ENCODE assay signal across 8 cellular contexts in the genomic region with DNA sequence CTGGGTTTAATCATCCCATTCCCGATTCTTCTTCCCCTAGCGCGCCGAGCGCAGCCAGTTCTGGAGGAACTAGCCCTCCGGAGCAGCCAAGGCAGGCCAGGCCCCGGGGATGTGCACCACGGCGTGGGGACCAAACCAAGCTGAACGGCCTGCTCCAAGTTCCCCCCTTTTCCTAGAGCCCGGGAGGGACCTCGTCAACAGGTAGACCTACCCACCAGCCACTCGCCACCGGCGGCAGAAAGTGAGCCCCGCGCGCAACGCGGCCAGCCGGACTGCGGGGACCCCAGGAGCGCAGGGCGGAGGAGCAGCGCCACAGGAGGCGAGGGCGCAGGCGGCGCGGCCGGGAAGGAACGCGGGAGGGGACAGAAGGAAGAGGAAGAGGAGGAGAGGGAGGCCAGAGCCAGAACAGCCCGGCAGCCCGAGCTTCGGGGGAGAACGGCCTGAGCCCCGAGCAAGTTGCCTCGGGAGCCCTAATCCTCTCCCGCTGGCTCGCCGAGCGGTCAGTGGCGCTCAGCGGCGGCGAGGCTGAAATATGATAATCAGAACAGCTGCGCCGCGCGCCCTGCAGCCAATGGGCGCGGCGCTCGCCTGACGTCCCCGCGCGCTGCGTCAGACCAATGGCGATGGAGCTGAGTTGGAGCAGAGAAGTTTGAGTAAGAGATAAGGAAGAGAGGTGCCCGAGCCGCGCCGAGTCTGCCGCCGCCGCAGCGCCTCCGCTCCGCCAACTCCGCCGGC. TPM values are rescaled to one million over a fixed set of nuclear protein-coding genes. Genes with fewer than 3 reads are reported as not detected.
DNase-seq lines count a peak whose midpoint lies in the region; ATAC-seq, FAIRE-seq and TF ChIP-seq lines count a peak whose summit lies in the region.

Gene ISL1 (plus strand): TSS at position 690 of the 735 bp plus-strand sequence. CDS start 224 bp downstream, outside the sequence.

- POLR2A ChIA-PET in HepG2 (lab: Yijun Ruan, JAX) = no interaction called here

- H3K9ac ChIP-seq in HepG2 (ENCODE audit: insufficient read depth, low read depth, low read length) = no peak within 1 kb of the TSS

- H3K36me3 Mint-ChIP-seq in activated T-cell treated with anti-CD3 and anti-CD28 coated beads, Interleukin-2, amount 50 U/mL, for 24 hours (ENCODE audit: low read depth) = no peaks in the 10 kb centered on the region
- no peaks in the 10 kb centered on the region for H3K36me3 Mint-ChIP-seq in central memory CD8-positive, alpha-beta T cell (ENCODE audit: insufficient read depth)

- H3K27ac ChIP-seq in HepG2 (ENCODE audit: extremely low read length, insufficient read depth, low read length) = no peak within 1 kb of the TSS
- no peak within 1 kb of the TSS for H3K27ac ChIP-seq in suprapubic skin

- no peaks in the 10 kb centered on the region for H3K79me2 ChIP-seq in HepG2 (ENCODE audit: insufficient read depth, low read length)

- in situ Hi-C loops in HepG2 (cut with HindIII; ENCODE audit: extremely low pct_ligation_motif_present, low pct_unique_long_range_greater_than_20kb) = loop anchor here (25.0 kb wide), 2 partner anchors 629 to 1279 kb away; no protein-coding TSS in a partner anchor

- H3K4me3 ChIP-seq in HepG2 (replicated peaks in 1 of 3; ENCODE audit: insufficient read depth in 1 of 3, low read depth in 2 of 3, low read length in 3 of 3) (no peak within 1 kb of the TSS), suprapubic skin (peak within 1 kb of the TSS; percentile 55)

- intact Hi-C loops in HepG2 (cut with micrococcal nuclease; ENCODE audit: unreplicated experiment) = no loop called here

- H3K4me3 Mint-ChIP-seq in activated T-cell treated with anti-CD3 and anti-CD28 coated beads, Interleukin-2, amount 50 U/mL, for 24 hours = peak within 1 kb of the TSS; percentile 27
- H3K4me3 Mint-ChIP-seq in central memory CD8-positive, alpha-beta T cell = no peak within 1 kb of the TSS

- H3K27ac Mint-ChIP-seq in activated T-cell treated with anti-CD3 and anti-CD28 coated beads, Interleukin-2, amount 50 U/mL, for 24 hours = peak within 1 kb of the TSS; percentile 37
- H3K27ac Mint-ChIP-seq in central memory CD8-positive, alpha-beta T cell (ENCODE audit: low read depth) = peak within 1 kb of the TSS; percentile 45

- peaks cover 11% of the 10 kb centered on the region for H3K4me1 Mint-ChIP-seq in activated T-cell treated with anti-CD3 and anti-CD28 coated beads, Interleukin-2, amount 50 U/mL, for 24 hours (ENCODE audit: low read depth)
- H3K4me1 Mint-ChIP-seq in central memory CD8-positive, alpha-beta T cell = no peaks in the 10 kb centered on the region

- no peak within 1 kb of the TSS; the same call in 1 of the 2 replicates for H3K4me2 ChIP-seq in HepG2 (ENCODE audit: low read depth, low read length)

- no peaks in the 10 kb centered on the region for H4K20me1 ChIP-seq in HepG2 (ENCODE audit: insufficient read depth, low read length)

- CTCF ChIA-PET in HepG2 (lab: Yijun Ruan, JAX; ENCODE audit: low intra/inter-chr PET ratio, low total read pairs) = no interaction called here

- peaks cover 99% of the 10 kb centered on the region for H3K27me3 Mint-ChIP-seq in activated T-cell treated with anti-CD3 and anti-CD28 coated beads, Interleukin-2, amount 50 U/mL, for 24 hours
- peaks cover 99% of the 10 kb centered on the region for H3K27me3 Mint-ChIP-seq in central memory CD8-positive, alpha-beta T cell

- no peak for FAIRE-seq in HepG2 (lab: Jason Lieb, UNC)

- no peak within 1 kb of the TSS for H2AFZ ChIP-seq in HepG2 (ENCODE audit: low read length)

- DNase-seq in activated T-cell treated with anti-CD3 and anti-CD28 coated beads, Interleukin-2, amount 50 U/mL, for 24 hours = no peak
- DNase-seq in activated T-cell treated with anti-CD3 and anti-CD28 coated beads for 4 hours = no peak
- peak; percentile 97 for DNase-seq in NCI-H345 (lab: John Stamatoyannopoulos, UW)
- no peak for DNase-seq in central memory CD8-positive, alpha-beta T cell (ENCODE audit: low spot score in 2 of 2)
- DNase-seq in HepG2 (ENCODE audit: low spot score) = no peak
- no peak for DNase-seq in suprapubic skin (ENCODE audit: low spot score in 2 of 2)
- no peak for DNase-seq in epidermal melanocyte (ENCODE audit: insufficient read length, low spot score)

- TF ChIP-seq POLR2A in HepG2 (IDR thresholded peaks at IDR 0.05; ENCODE audit: insufficient read depth in 1 of 2, low read depth in 2 of 2, low read length in 2 of 2) = no peak
- TF ChIP-seq POLR2A in suprapubic skin (IDR thresholded peaks at IDR 0.05) = no peak

- TF ChIP-seq CTCF in HepG2 (CRISPR knock-in tag; IDR thresholded peaks at IDR 0.05) (no peak), suprapubic skin (IDR thresholded peaks at IDR 0.05) (no peak)

- TF ChIP-seq EP300 in HepG2 (IDR thresholded peaks at IDR 0.05; ENCODE audit: low read depth in 2 of 2, low read length in 2 of 2) = no peak
- TF ChIP-seq EP300 in HepG2 (CRISPR knock-in tag; IDR thresholded peaks at IDR 0.05; ENCODE audit: borderline replicate concordance) = no peak
- no peak for TF ChIP-seq EP300 in suprapubic skin (IDR thresholded peaks at IDR 0.05)

- BruUV-seq in HepG2 (replicated peaks; lab: Mats Ljungman, UMichigan) = no TSS peak

- peaks cover 3% of the 10 kb centered on the region for H3K9me3 Mint-ChIP-seq in activated T-cell treated with anti-CD3 and anti-CD28 coated beads, Interleukin-2, amount 50 U/mL, for 24 hours
- H3K9me3 Mint-ChIP-seq in central memory CD8-positive, alpha-beta T cell = no peaks in the 10 kb centered on the region

- H3K9me3 ChIP-seq in HepG2 (ENCODE audit: low read length) (no peaks in the 10 kb centered on the region), suprapubic skin (no peaks in the 10 kb centered on the region)

- 39% methylated on average over 62 of the region's 73 CpGs for WGBS in HepG2 (ENCODE audit: low lambda C conversion rate)
- WGBS in suprapubic skin = 2% methylated on average over 61 of the region's 73 CpGs

- H3K27me3 ChIP-seq in HepG2 (ENCODE audit: control insufficient read depth in 1 of 2, insufficient read depth in 2 of 2, low read length in 2 of 2) (peaks cover 6 to 56% of the 10 kb centered on the region in 2 experiments; a peak in 4 of 5 replicates), suprapubic skin (peaks cover 98% of the 10 kb centered on the region)

- no peak for TF ChIP-seq RAD21 in HepG2 (CRISPR knock-in tag; IDR thresholded peaks at IDR 0.05)

- H3K4me1 ChIP-seq in HepG2 (ENCODE audit: insufficient read depth, low read length) (no peaks in the 10 kb centered on the region), suprapubic skin (peaks cover 54% of the 10 kb centered on the region)

- ATAC-seq in central memory CD8-positive, alpha-beta T cell (replicated peaks; ENCODE audit: extremely low read depth, poor library complexity, severe bottlenecking) = no peak
- ATAC-seq in HepG2 (peak; percentile 61), HG03354 (IDR thresholded peaks at IDR 0.05; ENCODE audit: poor library complexity, severe bottlenecking, unreplicated experiment) (no peak)

- H3K36me3 ChIP-seq in HepG2 (replicated peaks in 1 of 2; ENCODE audit: control insufficient read depth in 1 of 2, insufficient read depth in 2 of 2, low read length in 2 of 2) (no peaks in the 10 kb centered on the region), suprapubic skin (no peaks in the 10 kb centered on the region)

TF ChIP-seq in HepG2, 621 proteins besides CTCF, POLR2A, EP300 and RAD21 (continues in another document):
- TF ChIP-seq ZNF350 (CRISPR knock-in tag; IDR thresholded peaks at IDR 0.05; ENCODE audit: borderline replicate concordance, low read depth) = no peak
- TF ChIP-seq MBNL3 (CRISPR knock-in tag; conservative IDR thresholded peaks at IDR 0.05) = no peak
- no peak for TF ChIP-seq EEA1 (CRISPR knock-in tag; IDR thresholded peaks at IDR 0.05; ENCODE audit: borderline replicate concordance)
- TF ChIP-seq SUZ12 (IDR thresholded peaks at IDR 0.05; ENCODE audit: low read depth, low read length) = no peak
- TF ChIP-seq NCOA5 (CRISPR knock-in tag; IDR thresholded peaks at IDR 0.05) = no peak
- TF ChIP-seq ZNF460 (CRISPR knock-in tag; IDR thresholded peaks at IDR 0.05; ENCODE audit: borderline replicate concordance) = no peak
- TF ChIP-seq, protein P1, sequence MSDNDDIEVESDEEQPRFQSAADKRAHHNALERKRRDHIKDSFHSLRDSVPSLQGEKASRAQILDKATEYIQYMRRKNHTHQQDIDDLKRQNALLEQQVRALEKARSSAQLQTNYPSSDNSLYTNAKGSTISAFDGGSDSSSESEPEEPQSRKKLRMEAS (IDR thresholded peaks at IDR 0.05) = no peak
- TF ChIP-seq JUND (CRISPR knock-in tag; IDR thresholded peaks at IDR 0.05) = no peak
- no peak for TF ChIP-seq SAP130 (CRISPR knock-in tag; IDR thresholded peaks at IDR 0.05; ENCODE audit: low read depth)
- TF ChIP-seq EZH2 (conservative IDR thresholded peaks at IDR 0.05; ENCODE audit: low read depth, low read length) = no peak
- no peak for TF ChIP-seq RORA (CRISPR knock-in tag; IDR thresholded peaks at IDR 0.05)

RNA-seq across cellular contexts. Expression of gene ISL1, which starts in this region (rescaled TPM):
- total RNA-seq in HepG2 (2016; rRNA removed; fragmentation: Illumina TruSeq; extraction: Trizol) (not detected in 2 replicates), suprapubic skin (1 to 10 TPM in 3 of 4 donors, not detected in 1; 1.1 to 3.3 (median 1.6) TPM)
- not detected in 2 replicates for total RNA-seq in HepG2 (2016; cell fraction: cytosol; rRNA removed; fragmentation: Illumina TruSeq; extraction: Trizol; ENCODE audit: low read depth)
- total RNA-seq in HepG2 (2016; cell fraction: insoluble cytoplasmic fraction; rRNA removed; fragmentation: Illumina TruSeq; extraction: Trizol) = not detected in 2 replicates
- not detected in 2 replicates for total RNA-seq in HepG2 (2016; cell fraction: membrane; rRNA removed; fragmentation: Illumina TruSeq; extraction: Trizol)
- total RNA-seq in HepG2 (2016; cell fraction: nucleus; rRNA removed; fragmentation: Illumina TruSeq; extraction: Trizol) = not detected in 2 replicates
- not detected in 2 replicates for polyA plus RNA-seq in HepG2 (2011; rRNA removed)
- polyA plus RNA-seq in HepG2 (2011; cell fraction: cytosol; rRNA removed) = not detected in 2 replicates
- not detected in 2 replicates for polyA plus RNA-seq in HepG2 (2011; cell fraction: nucleus; rRNA removed)
- polyA plus RNA-seq in HepG2 (2012) = not detected in 2 replicates
- not detected in 2 replicates for polyA plus RNA-seq in HepG2 (2016; cell fraction: cytosol; fragmentation: Illumina TruSeq; extraction: Trizol; ENCODE audit: low read depth)
- not detected in 2 replicates for polyA plus RNA-seq in HepG2 (2016; cell fraction: insoluble cytoplasmic fraction; fragmentation: Illumina TruSeq; extraction: Trizol; ENCODE audit: low read depth)
- not detected in 2 replicates for polyA plus RNA-seq in HepG2 (2016; cell fraction: membrane; fragmentation: Illumina TruSeq; extraction: Trizol; ENCODE audit: low read depth)
- not detected in 2 replicates for polyA plus RNA-seq in HepG2 (2016; cell fraction: nucleus; fragmentation: Illumina TruSeq; extraction: Trizol; ENCODE audit: insufficient read depth, low read depth)
- polyA minus RNA-seq in HepG2 (2011; rRNA and poly(A)+ RNA removed; ENCODE audit: low replicate concordance) = 0.12 TPM in 1 of 2 replicates, not detected in the other
- polyA minus RNA-seq in HepG2 (2011; cell fraction: cytosol; rRNA and poly(A)+ RNA removed) = not detected in 2 replicates
- polyA minus RNA-seq in HepG2 (2011; cell fraction: nucleus; rRNA and poly(A)+ RNA removed) = not detected in 2 replicates

Comparison
In these comparisons a context has a peak if more than half of its experiments do, and no peak if none do; other contexts are left out.
1. Peak in ATAC-seq in HepG2; RNA of the gene not detected or under 1 TPM.